22 cellular contexts compared by ENCODE assay signal in genomic region chr7:30835396-30835915, GRCh38.
"Had no signal": no experiment of that assay in that cellular context is flagged by ENCODE, and none has a peak within 500 bp of the region (broad histone marks: within the 10 kb centered on the region; RNA-seq: fewer than 3 reads in every experiment).

No MANE protein-coding gene starts in this region.

- DNase-seq: dorsolateral prefrontal cortex; effector CD4-positive, alpha-beta T cell; foreskin fibroblast; heart left ventricle; kidney; left lung; mesenchymal stem cell; midbrain; naive thymus-derived CD4-positive, alpha-beta T cell; ovary; retina; right lobe of liver; small intestine; stimulated activated CD4-positive, alpha-beta T cell treated with anti-CD3 and anti-CD28 coated beads, Interleukin-15, amount 100 ng/mL, for 24 hours; stimulated activated CD4-positive, alpha-beta T cell treated with anti-CD3 and anti-CD28 coated beads, Interleukin-2, amount 100 ng/mL, for 48 hours; stimulated activated naive B cell treated with anti-CD40 and anti-IgM and Interleukin-4, amounts not matched to agents 10 μg/mL and 1 μg/mL and 100 μg/mL, for 72 hours; upper lobe of right lung had no signal

- H3K9me3 ChIP-seq: thoracic aorta, upper lobe of right lung had no signal

- ATAC-seq: gastroesophageal sphincter; heart left ventricle; left lung; naive thymus-derived CD4-positive, alpha-beta T cell; right lobe of liver; stimulated activated naive B cell treated with anti-CD40 and anti-IgM and Interleukin-4, amounts not matched to agents 10 μg/mL and 1 μg/mL and 100 μg/mL, for 72 hours; upper lobe of right lung had no signal

- H3K27ac ChIP-seq: dorsolateral prefrontal cortex, gastroesophageal sphincter, heart left ventricle, hepatocyte, left lung, neural progenitor cell, ovary, right lobe of liver, thoracic aorta, tibial nerve, upper lobe of right lung had no signal

- H3K4me3 ChIP-seq: dorsolateral prefrontal cortex, gastroesophageal sphincter, heart left ventricle, hepatocyte, left lung, neural progenitor cell, ovary, right lobe of liver, thoracic aorta, tibial nerve, upper lobe of right lung had no signal

- H3K4me1 ChIP-seq: left lung, neural progenitor cell, right lobe of liver, upper lobe of right lung had no signal

- H3K36me3 ChIP-seq: neural progenitor cell, ovary, right lobe of liver, thoracic aorta had no signal

- H3K27me3 ChIP-seq: dorsolateral prefrontal cortex, gastroesophageal sphincter, heart left ventricle, hepatocyte, left lung, neural progenitor cell, ovary, right lobe of liver, tibial nerve, upper lobe of right lung had no signal
